Comparison of ENCODE assay signal across 16 cellular contexts in genomic region chr1:94319319-94320180, GRCh38.
A peak's percentile ranks its signal among the peaks of the same experiment; 100 is the strongest.
DNase-seq lines count a peak whose midpoint lies in the region; ATAC-seq and TF ChIP-seq lines count a peak whose summit lies in the region.
"Had no signal": no experiment of that assay in that cellular context is flagged by ENCODE, and none has a peak within 500 bp of the region (broad histone marks: within the 10 kb centered on the region; RNA-seq: fewer than 3 reads in every experiment).

No MANE protein-coding gene starts in this region.

- intact Hi-C loops in left lung (cut with DNase I) (loop anchor here in 1 of 2 donors (10.0 kb wide), 1 partner anchor 275 kb away; no protein-coding TSS in a partner anchor), gastrocnemius medialis (cut with DNase I; ENCODE audit: low total_unique reads) (loop anchor here (10.0 kb wide), 1 partner anchor 125 kb away; no protein-coding TSS in a partner anchor)

- no peaks in the 10 kb centered on the region for H3K36me3 Mint-ChIP-seq in GM23338 (ENCODE audit: low read depth)
- H3K36me3 Mint-ChIP-seq in brain = no peaks in the 10 kb centered on the region

- no peaks in the 10 kb centered on the region for H3K9me2 ChIP-seq in GM23338 (ENCODE audit: insufficient read depth)

- no peaks in the 10 kb centered on the region for H4K20me1 ChIP-seq in GM23338 (replicated peaks; ENCODE audit: insufficient read depth)

- no peak for TF ChIP-seq POLR2A in gastrocnemius medialis (IDR thresholded peaks at IDR 0.05)

- H3K9me3 Mint-ChIP-seq in GM23338 (no peaks in the 10 kb centered on the region; the same call in 2 of the 3 replicates), brain (peaks cover 0 to 4% (median 0%) of the 10 kb centered on the region in 5 experiments)
- H3K9me3 Mint-ChIP-seq: activated CD4-positive, alpha-beta T cell treated with anti-CD3 and anti-CD28 coated beads, Interleukin-2, amount 10 ng/mL, durations not matched to agents 24 days and 14 days; H9 had no signal

- DNase-seq in GM23338 (ENCODE audit: low spot score) (no peak), left lung (no peak), gastrocnemius medialis (no peak), NCI-H128 (lab: John Stamatoyannopoulos, UW; ENCODE audit: unreplicated experiment) (no peak), NCI-H1092 treated with DMSO at 0.1 percent for 48 hours (lab: John Stamatoyannopoulos, UW) (no peak)
- DNase-seq in stimulated activated CD4-positive, alpha-beta T cell treated with anti-CD3 and anti-CD28 coated beads, Interleukin-12 subunit alpha, Interleukin-12 subunit beta, amount 100 ng/mL, for 4 hours = no peak
- DNase-seq: activated CD4-positive, alpha-beta T cell treated with anti-CD3 and anti-CD28 coated beads, Interleukin-2, amount 10 ng/mL, durations not matched to agents 24 days and 14 days; activated CD8-positive, alpha-beta memory T cell treated with anti-CD3 and anti-CD28 coated beads, Interleukin-2, amount 50 U/mL, for 4 hours; activated effector memory CD4-positive, alpha-beta T cell treated with anti-CD3 and anti-CD28 coated beads, Interleukin-2, amount 50 U/mL, for 16 hours; H9; NCI-H187 treated with DMSO at 0.1 percent for 48 hours; NCI-H446 treated with DMSO at 0.1 percent for 48 hours; stimulated activated CD4-positive, alpha-beta T cell treated with anti-CD3 and anti-CD28 coated beads, Interleukin-4, amount 100 ng/mL, for 1 hour had no signal

- H3K36me3 ChIP-seq in GM23338 (ENCODE audit: insufficient read depth) (no peaks in the 10 kb centered on the region), left lung (no peaks in the 10 kb centered on the region), gastrocnemius medialis (no peaks in the 10 kb centered on the region)

- H3K4me3 Mint-ChIP-seq in GM23338 (no peak overlapping the region; the same call in 2 of the 3 replicates), brain (no peak overlapping the region)
- H3K4me3 Mint-ChIP-seq: activated CD4-positive, alpha-beta T cell treated with anti-CD3 and anti-CD28 coated beads, Interleukin-2, amount 10 ng/mL, durations not matched to agents 24 days and 14 days; H9 had no signal

- no peaks in the 10 kb centered on the region; the same call in 1 of the 2 replicates for H3F3A ChIP-seq in GM23338 (replicated peaks; ENCODE audit: low read depth)

- H3K4me1 Mint-ChIP-seq in GM23338 (peaks cover 43% of the 10 kb centered on the region), brain (peaks cover 22% of the 10 kb centered on the region)
- H3K4me1 Mint-ChIP-seq: activated CD4-positive, alpha-beta T cell treated with anti-CD3 and anti-CD28 coated beads, Interleukin-2, amount 10 ng/mL, durations not matched to agents 24 days and 14 days had no signal

- H3K4me2 ChIP-seq in GM23338 = peak overlapping the region; percentile 33; the same call in 1 of the 2 replicates

- peak overlapping the region; percentile 89 for H2AFZ ChIP-seq in GM23338

- ATAC-seq in GM23338 = peak; percentile 31; the same call in 1 of the 3 replicates
- no peak for ATAC-seq in left lung
- peak in 1 of 2 donors; percentile 30 for ATAC-seq in gastrocnemius medialis
- no peak for ATAC-seq in GM19397 (IDR thresholded peaks at IDR 0.05; ENCODE audit: unreplicated experiment)

- no peak overlapping the region for H3K27ac Mint-ChIP-seq in GM23338
- H3K27ac Mint-ChIP-seq in brain = peak overlapping the region in 3 of 5 experiments; percentile 0 to 10 (median 2)
- H3K27ac Mint-ChIP-seq: activated CD4-positive, alpha-beta T cell treated with anti-CD3 and anti-CD28 coated beads, Interleukin-2, amount 10 ng/mL, durations not matched to agents 24 days and 14 days had no signal

- TF ChIP-seq CTCF in GM23338 (conservative IDR thresholded peaks at IDR 0.05; ENCODE audit: low read depth in 2 of 2) = no peak
- no peak for TF ChIP-seq CTCF in brain (conservative IDR thresholded peaks at IDR 0.05)
- TF ChIP-seq CTCF in left lung (IDR thresholded peaks at IDR 0.05) = no peak
- no peak for TF ChIP-seq CTCF in gastrocnemius medialis (IDR thresholded peaks at IDR 0.05 in 4 of 5, conservative IDR thresholded peaks at IDR 0.05 in 1 of 5)

- in situ Hi-C loops in gastrocnemius medialis (cut with MboI; ENCODE audit: low sequenced_read_pairs in 4 of 4) = loop anchor here in 1 of 4 donors (10.0 kb wide), 1 partner anchor 65 kb away; no protein-coding TSS in a partner anchor

- H3K4me3 ChIP-seq in GM23338 = no peak overlapping the region
- H3K4me3 ChIP-seq in left lung = no peak overlapping the region
- no peak overlapping the region for H3K4me3 ChIP-seq in gastrocnemius medialis

- H3K79me2 ChIP-seq in GM23338 (replicated peaks; ENCODE audit: insufficient read depth) = no peaks in the 10 kb centered on the region

- H3K27ac ChIP-seq in GM23338 (ENCODE audit: low read depth) (no peak overlapping the region), left lung (peak overlapping the region; percentile 1 to 63), gastrocnemius medialis (peak overlapping the region in 3 of 4 donors; percentile 61 to 67 (median 65))
- H3K27ac ChIP-seq: epithelial cell of prostate had no signal

- no peaks in the 10 kb centered on the region for H3K27me3 ChIP-seq in GM23338 (ENCODE audit: insufficient read depth)
- H3K27me3 ChIP-seq in left lung = no peaks in the 10 kb centered on the region
- H3K27me3 ChIP-seq in gastrocnemius medialis = no peaks in the 10 kb centered on the region

- no peaks in the 10 kb centered on the region for H3K9me3 ChIP-seq in left lung
- H3K9me3 ChIP-seq in gastrocnemius medialis = no peaks in the 10 kb centered on the region

- H3K4me1 ChIP-seq in GM23338 (ENCODE audit: insufficient read depth) (peaks cover 48% of the 10 kb centered on the region), left lung (peaks cover 0 to 15% of the 10 kb centered on the region in 2 donors), gastrocnemius medialis (peaks cover 0 to 7% of the 10 kb centered on the region in 2 donors)

- H3K27me3 Mint-ChIP-seq in GM23338 (ENCODE audit: insufficient read depth, low read depth, poor library complexity) (peaks cover 2% of the 10 kb centered on the region), brain (no peaks in the 10 kb centered on the region)
- H3K27me3 Mint-ChIP-seq: activated CD4-positive, alpha-beta T cell treated with anti-CD3 and anti-CD28 coated beads, Interleukin-2, amount 10 ng/mL, durations not matched to agents 24 days and 14 days had no signal

TF ChIP-seq in GM23338, 12 proteins besides CTCF, POLR2A, EP300 and RAD21 (continues in another document):
- TF ChIP-seq CREB1 (CRISPR knock-in tag; IDR thresholded peaks at IDR 0.05; ENCODE audit: low read depth) (no peak), ZNF462 (CRISPR knock-in tag; IDR thresholded peaks at IDR 0.05) (no peak), POLR2AphosphoS5 (IDR thresholded peaks at IDR 0.05; ENCODE audit: low read depth) (no peak)
